ENCODE assay signal across 8 cellular contexts in the genomic region with DNA sequence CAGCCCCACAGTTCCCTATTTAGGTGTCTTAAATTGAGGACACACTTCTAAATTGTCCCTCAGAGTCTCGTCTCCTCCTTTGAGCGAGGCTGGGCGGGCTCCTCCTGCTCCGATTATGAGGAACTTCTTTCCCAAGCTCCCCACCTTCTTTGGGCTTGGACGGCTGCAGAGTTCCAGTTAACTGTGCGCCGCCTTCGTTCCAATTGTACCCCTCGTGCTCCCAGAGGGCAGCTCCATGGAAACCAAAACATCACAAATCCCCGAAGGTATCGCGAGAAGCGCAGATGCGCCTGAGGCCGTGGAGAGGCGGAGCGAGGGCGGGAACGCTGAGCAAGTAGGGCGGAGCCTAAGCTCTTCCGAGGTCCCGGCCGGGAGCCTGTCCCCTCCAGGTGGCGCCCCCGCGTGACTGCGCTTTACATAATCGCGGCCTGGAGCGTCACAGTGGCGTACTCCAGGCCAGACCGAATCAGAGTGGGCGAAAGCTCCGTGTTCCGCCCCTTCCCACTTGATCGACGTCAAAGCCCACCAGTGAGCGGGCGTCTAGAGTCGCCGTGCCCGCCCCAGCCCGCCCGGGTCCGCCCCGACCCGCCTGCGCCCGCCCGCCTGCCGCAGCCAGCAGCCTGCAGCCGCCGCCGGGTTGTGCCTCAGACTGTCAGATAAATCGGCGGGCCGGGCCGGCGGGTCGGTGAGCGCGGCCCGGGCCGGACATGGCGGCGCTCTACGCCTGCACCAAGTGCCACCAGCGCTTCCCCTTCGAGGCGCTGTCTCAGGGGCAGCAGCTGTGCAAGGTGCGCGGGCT. TPM values are rescaled to one million over a fixed set of nuclear protein-coding genes. Genes with fewer than 3 reads are reported as not detected.
DNase-seq lines count a peak whose midpoint lies in the region; ATAC-seq and TF ChIP-seq lines count a peak whose summit lies in the region.

A gene (plus strand): TSS at position 588 of the 799 bp plus-strand sequence. CDS start 120 bp downstream, at position 708.

- H3K9ac ChIP-seq in SU-DHL-6 (ENCODE audit: low read length) = peak within 1 kb of the TSS; percentile 83

- no peaks in the 10 kb centered on the region for H3K27me3 ChIP-seq in SU-DHL-6 (ENCODE audit: low read length)
- H3K27me3 ChIP-seq in ovary = no peaks in the 10 kb centered on the region
- H3K27me3 ChIP-seq in thyroid gland = no peaks in the 10 kb centered on the region

- peak within 1 kb of the TSS; percentile 86 for H3K4me3 ChIP-seq in SU-DHL-6 (ENCODE audit: insufficient read depth, low read length, poor library complexity, severe bottlenecking)
- peak within 1 kb of the TSS; percentile 76 for H3K4me3 ChIP-seq in ovary
- peak within 1 kb of the TSS; percentile 75 to 95 (median 79) for H3K4me3 ChIP-seq in thyroid gland (replicated peaks in 1 of 3)

- DNase-seq in NCI-H128 (lab: John Stamatoyannopoulos, UW; ENCODE audit: unreplicated experiment) (peak; percentile 100), Right ventricle myocardium inferior (ENCODE audit: missing footprints) (peak; percentile 100), ovary (peak; percentile 99 to 100 (median 100)), thyroid gland (peak; percentile 99)
- peak; percentile 97 for DNase-seq in activated naive CD8-positive, alpha-beta T cell treated with anti-CD3 and anti-CD28 coated beads, Interleukin-2, amount 50 U/mL, for 16 hours (ENCODE audit: low read depth, low spot score)

- TF ChIP-seq POLR2A in ovary (IDR thresholded peaks at IDR 0.05) (peak; percentile 73), thyroid gland (IDR thresholded peaks at IDR 0.05) (peak; percentile 37 to 92)

- peak; percentile 51 for TF ChIP-seq CTCF in GM12873 (IDR thresholded peaks at IDR 0.05; ENCODE audit: insufficient read depth, low read depth, low read length, missing control alignments)
- peak; percentile 20 for TF ChIP-seq CTCF in SU-DHL-6 (IDR thresholded peaks at IDR 0.05; ENCODE audit: insufficient read depth, low read length, poor library complexity, severe bottlenecking)
- peak in 2 of 3 donors; percentile 15 to 48 for TF ChIP-seq CTCF in ovary (IDR thresholded peaks at IDR 0.05)
- peak in 3 of 6 experiments; percentile 35 to 55 (median 49) for TF ChIP-seq CTCF in thyroid gland (IDR thresholded peaks at IDR 0.05)

- no peak for TF ChIP-seq EP300 in ovary (IDR thresholded peaks at IDR 0.05)

- H3K9me2 ChIP-seq in SU-DHL-6 (replicated peaks; ENCODE audit: insufficient read depth, low read length) = no peaks in the 10 kb centered on the region

- intact Hi-C loops in Right ventricle myocardium inferior (cut with DNase I) = loop anchor here (2.0 to 5.0 kb wide), 2 partner anchors 47 to 53 kb away; a partner anchor contains a TSS
- intact Hi-C loops in ovary (cut with DNase I) = loop anchor here in 1 of 4 donors (1.0 to 10.0 kb wide), 2 partner anchors 48 to 61 kb away; a partner anchor contains a TSS
- intact Hi-C loops in thyroid gland (cut with DNase I) = loop anchor here (5.0 kb wide), 1 partner anchor 53 kb away; a partner anchor contains a TSS

- peak within 1 kb of the TSS; percentile 97 for H3K4me2 ChIP-seq in SU-DHL-6 (ENCODE audit: low read depth, low read length, poor library complexity, severe bottlenecking)

- peaks cover 5% of the 10 kb centered on the region for H3F3A ChIP-seq in SU-DHL-6 (ENCODE audit: insufficient read depth)

- WGBS in ovary, 3 donors = 1 to 2% (median 2%) methylated on average over 32 to 72 of the region's 72 CpGs
- WGBS in thyroid gland, 2 donors = 8 to 10% methylated on average over 19 to 27 of the region's 72 CpGs

- H3K4me1 ChIP-seq in ovary (ENCODE audit: insufficient read depth) (peaks cover 1% of the 10 kb centered on the region), thyroid gland (peaks cover 11 to 15% of the 10 kb centered on the region in 2 donors)

- H2AFZ ChIP-seq in SU-DHL-6 (ENCODE audit: low read depth, low read length, severe bottlenecking) = peak within 1 kb of the TSS; percentile 98

- H3K9me3 ChIP-seq in SU-DHL-6 (ENCODE audit: insufficient read depth, low read length) = no peaks in the 10 kb centered on the region
- H3K9me3 ChIP-seq in ovary = no peaks in the 10 kb centered on the region
- no peaks in the 10 kb centered on the region for H3K9me3 ChIP-seq in thyroid gland

- H3K27ac ChIP-seq in SU-DHL-6 (ENCODE audit: low read depth, low read length) (peak within 1 kb of the TSS; percentile 54), ovary (peak within 1 kb of the TSS; percentile 75 to 82), thyroid gland (peak within 1 kb of the TSS; percentile 88 to 95 (median 95))

- H3K79me2 ChIP-seq in SU-DHL-6 (ENCODE audit: insufficient read depth, low read length) = peaks cover 6% of the 10 kb centered on the region; the same call in 1 of the 2 replicates

- ATAC-seq in HG02759 (IDR thresholded peaks at IDR 0.05; ENCODE audit: unreplicated experiment) (peak; percentile 95), Right ventricle myocardium inferior (peak; percentile 98)

- no peaks in the 10 kb centered on the region for H3K36me3 ChIP-seq in SU-DHL-6 (ENCODE audit: low read length)
- H3K36me3 ChIP-seq in ovary = no peaks in the 10 kb centered on the region
- no peaks in the 10 kb centered on the region for H3K36me3 ChIP-seq in thyroid gland

- H4K20me1 ChIP-seq in SU-DHL-6 (ENCODE audit: low read depth, low read length) = no peaks in the 10 kb centered on the region

RNA-seq across cellular contexts. Expression of the gene that starts here (rescaled TPM):
- total RNA-seq in Right ventricle myocardium inferior (10.6 TPM), ovary (10 to 100 TPM in 5 of 7 donors, 1 to 10 TPM in 2; 9.2 to 20.3 (median 15.7) TPM), thyroid gland (10 to 100 TPM; 23.7 to 32.6 (median 30.7) TPM)
- polyA plus RNA-seq in ovary = 1 to 10 TPM; 6.0 to 7.5 TPM

Comparison
In these comparisons a context has a peak if more than half of its experiments do, and no peak if none do; other contexts are left out.
1. Peak in every context shown above with its lines: DNase-seq, ATAC-seq, H3K4me3 ChIP-seq and H3K27ac ChIP-seq.